ENCODE assay signal across 24 cellular contexts in genomic region chr14:64693766-64694165, GRCh38. TPM values are rescaled to one million over a fixed set of nuclear protein-coding genes. Genes with fewer than 3 reads are reported as not detected.
DNase-seq lines count a peak whose midpoint lies in the region; ATAC-seq and TF ChIP-seq lines count a peak whose summit lies in the region.
"Had no signal": no experiment of that assay in that cellular context is flagged by ENCODE, and none has a peak within 500 bp of the region (broad histone marks: within the 10 kb centered on the region; RNA-seq: fewer than 3 reads in every experiment).

No MANE protein-coding gene starts in this region.

- H3K27me3 Mint-ChIP-seq in T-helper 17 cell, result no peaks in the 10 kb centered on the region
- peaks cover 29% of the 10 kb centered on the region for H3K27me3 Mint-ChIP-seq in stimulated activated memory B cell treated with anti-CD40 and anti-IgM and Interleukin-4, amounts not matched to agents 10 μg/mL and 1 μg/mL and 100 μg/mL, for 72 hours

- H2AFZ ChIP-seq in GM23248, result no peak overlapping the region

- TF ChIP-seq CTCF in upper lobe of right lung (IDR thresholded peaks at IDR 0.05), result no peak

- H3F3A ChIP-seq in GM23248 (ENCODE audit: insufficient read depth), result no peaks in the 10 kb centered on the region

- H3K27ac Mint-ChIP-seq in T-helper 17 cell, result peak overlapping the region; percentile 47
- H3K27ac Mint-ChIP-seq in stimulated activated memory B cell treated with anti-CD40 and anti-IgM and Interleukin-4, amounts not matched to agents 10 μg/mL and 1 μg/mL and 100 μg/mL, for 72 hours, result no peak overlapping the region
- H3K27ac Mint-ChIP-seq: H9 had no signal

- H4K20me1 ChIP-seq in GM23248 (ENCODE audit: insufficient read depth), result no peaks in the 10 kb centered on the region

- H3K36me3 ChIP-seq in upper lobe of right lung (no peaks in the 10 kb centered on the region), GM23248 (ENCODE audit: low read depth) (no peaks in the 10 kb centered on the region)
- H3K36me3 ChIP-seq: adrenal gland, cardiac muscle cell, gastrocnemius medialis had no signal

- H3K4me2 ChIP-seq in GM23248 (ENCODE audit: unreplicated experiment), result no peak overlapping the region
- H3K4me2 ChIP-seq: A549 had no signal

- H3K9me3 ChIP-seq in T-helper 17 cell (ENCODE audit: control insufficient read depth, low read length, poor library complexity, severe bottlenecking), result no peaks in the 10 kb centered on the region
- no peaks in the 10 kb centered on the region for H3K9me3 ChIP-seq in upper lobe of right lung
- no peaks in the 10 kb centered on the region for H3K9me3 ChIP-seq in GM23248 (ENCODE audit: low read depth)
- H3K9me3 ChIP-seq: A549, adrenal gland, gastrocnemius medialis had no signal

- H3K9ac ChIP-seq in GM23248, result no peak overlapping the region

- H3K4me1 ChIP-seq in upper lobe of right lung, result peaks cover 13% of the 10 kb centered on the region
- H3K4me1 ChIP-seq in GM23248 (ENCODE audit: insufficient read depth), result no peaks in the 10 kb centered on the region
- H3K4me1 ChIP-seq: adrenal gland had no signal

- WGBS in GM23248 (ENCODE audit: low coverage in 1 of 2, low lambda C conversion rate in 2 of 2, missing lambda C conversion rate in 2 of 2), 2 experiments, result 89 to 94% methylated on average over 2 of the region's 2 CpGs

- H3K9me3 Mint-ChIP-seq in stimulated activated memory B cell treated with anti-CD40 and anti-IgM and Interleukin-4, amounts not matched to agents 10 μg/mL and 1 μg/mL and 100 μg/mL, for 72 hours, result no peaks in the 10 kb centered on the region
- H3K9me3 Mint-ChIP-seq: H9 had no signal

- H3K4me3 Mint-ChIP-seq in T-helper 17 cell, result no peak overlapping the region
- no peak overlapping the region for H3K4me3 Mint-ChIP-seq in stimulated activated memory B cell treated with anti-CD40 and anti-IgM and Interleukin-4, amounts not matched to agents 10 μg/mL and 1 μg/mL and 100 μg/mL, for 72 hours
- H3K4me3 Mint-ChIP-seq: CD14-positive monocyte, H9 had no signal

- peak; percentile 52 for DNase-seq in NCI-H345 (lab: John Stamatoyannopoulos, UW)
- DNase-seq in NCI-H345 treated with DMSO at 0.1 percent for 48 hours (lab: John Stamatoyannopoulos, UW; ENCODE audit: unreplicated experiment), result no peak
- no peak for DNase-seq in T-helper 17 cell
- DNase-seq in upper lobe of right lung, result no peak
- DNase-seq in GM23248, result no peak
- DNase-seq in NCI-H2029 (lab: John Stamatoyannopoulos, UW), result no peak
- DNase-seq: activated CD4-positive, alpha-beta T cell treated with anti-CD3 and anti-CD28 coated beads for 48 hours; activated effector memory CD4-positive, alpha-beta T cell treated with Interleukin-2 at 50 U/mL for 16 hours; adrenal gland; DMS53; gastrocnemius medialis; Kasumi-1; NCI-H146; NCI-H510A treated with DMSO at 0.1 percent for 48 hours; stimulated activated CD4-positive, alpha-beta T cell treated with anti-CD3 and anti-CD28 coated beads, Interleukin-1b, Interleukin-23, amount 100 ng/mL, for 48 hours; stimulated activated naive CD4-positive, alpha-beta T cell treated with Interleukin-2 at 50 U/mL for 16 hours had no signal

- no peaks in the 10 kb centered on the region for H3K36me3 Mint-ChIP-seq in T-helper 17 cell (ENCODE audit: low read depth)
- no peaks in the 10 kb centered on the region for H3K36me3 Mint-ChIP-seq in stimulated activated memory B cell treated with anti-CD40 and anti-IgM and Interleukin-4, amounts not matched to agents 10 μg/mL and 1 μg/mL and 100 μg/mL, for 72 hours

- in situ Hi-C loops in GM23248 (cut with MboI), result no loop called here

- ATAC-seq in T-helper 17 cell (no peak), upper lobe of right lung (peak; percentile 23)
- no peak for ATAC-seq in stimulated activated memory B cell treated with anti-CD40 and anti-IgM and Interleukin-4, amounts not matched to agents 10 μg/mL and 1 μg/mL and 100 μg/mL, for 72 hours
- ATAC-seq: esophagus mucosa, sciatic nerve had no signal

- H3K9me2 ChIP-seq in GM23248 (ENCODE audit: insufficient read depth), result no peaks in the 10 kb centered on the region

- H3K27ac ChIP-seq in layer of hippocampus (ENCODE audit: low read depth, low read length) (peak overlapping the region; percentile 22), upper lobe of right lung (no peak overlapping the region), GM23248 (no peak overlapping the region)
- H3K27ac ChIP-seq: A549, cardiac muscle cell, gastrocnemius medialis had no signal

- no peaks in the 10 kb centered on the region for H3K79me2 ChIP-seq in GM23248 (ENCODE audit: insufficient read depth)

- H3K4me3 ChIP-seq in upper lobe of right lung (no peak overlapping the region), GM23248 (no peak overlapping the region)
- H3K4me3 ChIP-seq: A549, adrenal gland, cardiac muscle cell, gastrocnemius medialis had no signal

- H3K4me1 Mint-ChIP-seq in T-helper 17 cell, result peaks cover 40% of the 10 kb centered on the region
- H3K4me1 Mint-ChIP-seq in stimulated activated memory B cell treated with anti-CD40 and anti-IgM and Interleukin-4, amounts not matched to agents 10 μg/mL and 1 μg/mL and 100 μg/mL, for 72 hours, result peaks cover 5% of the 10 kb centered on the region

- H3K27me3 ChIP-seq in layer of hippocampus (ENCODE audit: control insufficient read depth, insufficient read depth, low read length) (no peaks in the 10 kb centered on the region), upper lobe of right lung (no peaks in the 10 kb centered on the region), GM23248 (replicated peaks; ENCODE audit: insufficient read depth) (peaks cover 24% of the 10 kb centered on the region)
- H3K27me3 ChIP-seq: adrenal gland, cardiac muscle cell, gastrocnemius medialis had no signal

- intact Hi-C loops in upper lobe of right lung (cut with DNase I), result no loop called here

RNA-seq across cellular contexts. Expression of gene PLEKHG3, which starts 10.5 kb away (rescaled TPM):
- total RNA-seq in T-helper 17 cell, result 10 to 100 TPM; 61.4 to 65.5 TPM
- 34.5 TPM for total RNA-seq in upper lobe of right lung
- total RNA-seq in GM23248 (2014; rRNA removed; shearing (Covaris generic)), result 4.6 and 6.9 TPM in 2 replicates
- polyA plus RNA-seq in GM23248 (2016; fragmentation: Nextera tagmentation; extraction: Ambion mirVana), result 2.1 and 2.4 TPM in 2 replicates
